ENCODE assay signal across 1 cellular context in the genomic region with DNA sequence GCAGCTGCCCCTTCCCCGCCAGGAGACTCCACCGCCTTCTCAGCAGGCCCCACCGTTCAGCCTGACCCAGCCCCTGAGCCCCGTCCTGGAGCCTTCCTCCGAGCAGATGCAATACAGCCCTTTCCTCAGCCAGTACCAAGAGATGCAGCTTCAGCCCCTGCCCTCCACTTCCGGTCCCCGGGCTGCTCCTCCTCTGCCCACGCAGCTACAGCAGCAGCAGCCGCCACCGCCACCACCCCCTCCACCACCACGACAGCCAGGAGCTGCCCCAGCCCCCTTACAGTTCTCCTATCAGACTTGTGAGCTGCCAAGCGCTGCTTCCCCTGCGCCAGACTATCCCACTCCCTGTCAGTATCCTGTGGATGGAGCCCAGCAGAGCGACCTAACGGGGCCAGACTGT.
TF ChIP-seq lines count a peak whose summit lies in the region.

No MANE protein-coding gene starts in this region.

TF ChIP-seq in liver, 16 proteins besides CTCF, POLR2A, EP300 and RAD21 (continued from another document):
- no peak for TF ChIP-seq ZBTB33 (IDR thresholded peaks at IDR 0.05)
- no peak for TF ChIP-seq GABPA (IDR thresholded peaks at IDR 0.05 in 1 of 2, conservative IDR thresholded peaks at IDR 0.05 in 1 of 2)
- no peak for TF ChIP-seq FOXA1 (IDR thresholded peaks at IDR 0.05)
- TF ChIP-seq HNF4A (conservative IDR thresholded peaks at IDR 0.05) = no peak
- TF ChIP-seq JUND (IDR thresholded peaks at IDR 0.05) = no peak
- TF ChIP-seq FOXA2 (IDR thresholded peaks at IDR 0.05) = no peak
- no peak for TF ChIP-seq NR2F2 (IDR thresholded peaks at IDR 0.05)
- no peak for TF ChIP-seq YY1 (IDR thresholded peaks at IDR 0.05)
- TF ChIP-seq SP1 (IDR thresholded peaks at IDR 0.05) = no peak
- TF ChIP-seq, protein P1, sequence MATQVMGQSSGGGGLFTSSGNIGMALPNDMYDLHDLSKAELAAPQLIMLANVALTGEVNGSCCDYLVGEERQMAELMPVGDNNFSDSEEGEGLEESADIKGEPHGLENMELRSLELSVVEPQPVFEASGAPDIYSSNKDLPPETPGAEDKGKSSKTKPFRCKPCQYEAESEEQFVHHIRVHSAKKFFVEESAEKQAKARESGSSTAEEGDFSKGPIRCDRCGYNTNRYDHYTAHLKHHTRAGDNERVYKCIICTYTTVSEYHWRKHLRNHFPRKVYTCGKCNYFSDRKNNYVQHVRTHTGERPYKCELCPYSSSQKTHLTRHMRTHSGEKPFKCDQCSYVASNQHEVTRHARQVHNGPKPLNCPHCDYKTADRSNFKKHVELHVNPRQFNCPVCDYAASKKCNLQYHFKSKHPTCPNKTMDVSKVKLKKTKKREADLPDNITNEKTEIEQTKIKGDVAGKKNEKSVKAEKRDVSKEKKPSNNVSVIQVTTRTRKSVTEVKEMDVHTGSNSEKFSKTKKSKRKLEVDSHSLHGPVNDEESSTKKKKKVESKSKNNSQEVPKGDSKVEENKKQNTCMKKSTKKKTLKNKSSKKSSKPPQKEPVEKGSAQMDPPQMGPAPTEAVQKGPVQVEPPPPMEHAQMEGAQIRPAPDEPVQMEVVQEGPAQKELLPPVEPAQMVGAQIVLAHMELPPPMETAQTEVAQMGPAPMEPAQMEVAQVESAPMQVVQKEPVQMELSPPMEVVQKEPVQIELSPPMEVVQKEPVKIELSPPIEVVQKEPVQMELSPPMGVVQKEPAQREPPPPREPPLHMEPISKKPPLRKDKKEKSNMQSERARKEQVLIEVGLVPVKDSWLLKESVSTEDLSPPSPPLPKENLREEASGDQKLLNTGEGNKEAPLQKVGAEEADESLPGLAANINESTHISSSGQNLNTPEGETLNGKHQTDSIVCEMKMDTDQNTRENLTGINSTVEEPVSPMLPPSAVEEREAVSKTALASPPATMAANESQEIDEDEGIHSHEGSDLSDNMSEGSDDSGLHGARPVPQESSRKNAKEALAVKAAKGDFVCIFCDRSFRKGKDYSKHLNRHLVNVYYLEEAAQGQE (IDR thresholded peaks at IDR 0.05) = no peak
- TF ChIP-seq EGR1 (IDR thresholded peaks at IDR 0.05; ENCODE audit: low read depth in 2 of 2) = no peak
- no peak for TF ChIP-seq ATF3 (IDR thresholded peaks at IDR 0.05)
